ENCODE assay signal across 1 cellular context in genomic region chr9:6806318-6806717, GRCh38.
TF ChIP-seq lines count a peak whose summit lies in the region.

No MANE protein-coding gene starts in this region.

TF ChIP-seq in HEK293, 187 proteins besides CTCF, POLR2A, EP300 and RAD21 (continued from another document):
- peak; percentile 62; the same call in 1 of the 2 replicates for TF ChIP-seq ZNF518A (tag by site-specific recombination; conservative IDR thresholded peaks at IDR 0.05; ENCODE audit: low read depth)
- TF ChIP-seq ZNF140 (tag by site-specific recombination; IDR thresholded peaks at IDR 0.05), result peak; percentile 34; the same call in 1 of the 2 replicates
- TF ChIP-seq ZNF426 (tag by site-specific recombination; IDR thresholded peaks at IDR 0.05), result peak; percentile 55
- TF ChIP-seq ZNF202 (tag by site-specific recombination; IDR thresholded peaks at IDR 0.05; ENCODE audit: borderline replicate concordance), result 0 out of 2 replicates have a peak, but pooled peaks have one; percentile 18
- TF ChIP-seq ZBTB11 (tag by site-specific recombination; conservative IDR thresholded peaks at IDR 0.05; ENCODE audit: low read depth), result peak; percentile 38; the same call in 1 of the 2 replicates
- 0 out of 2 replicates have a peak, but pooled peaks have one; percentile 31 for TF ChIP-seq ZNF623 (tag by site-specific recombination; IDR thresholded peaks at IDR 0.05)
TF ChIP-seq in HEK293: peak in this region for 9; not testable (repeated sequence) for 178.
